In genomic region chr7:56063500-56063881, GRCh38 we compare ENCODE assay signal across 1 cellular context.
TF ChIP-seq lines count a peak whose summit lies in the region.

No MANE protein-coding gene starts in this region.

TF ChIP-seq in HEK293, 187 proteins besides CTCF, POLR2A, EP300 and RAD21 (continued from another document):
- TF ChIP-seq ZEB2 (tag by site-specific recombination; IDR thresholded peaks at IDR 0.05) = no peak
- TF ChIP-seq ZNF366 (tag by site-specific recombination; conservative IDR thresholded peaks at IDR 0.05) = peak; percentile 21; the same call in 1 of the 2 replicates
